ENCODE assay signal across 16 cellular contexts in genomic region chr4:121707344-121707743, GRCh38. TPM values are rescaled to one million over a fixed set of nuclear protein-coding genes. Genes with fewer than 3 reads are reported as not detected.
A peak's percentile ranks its signal among the peaks of the same experiment; 100 is the strongest.
DNase-seq lines count a peak whose midpoint lies in the region; ATAC-seq and TF ChIP-seq lines count a peak whose summit lies in the region.
"Had no signal": no experiment of that assay in that cellular context is flagged by ENCODE, and none has a peak within 500 bp of the region (broad histone marks: within the 10 kb centered on the region; RNA-seq: fewer than 3 reads in every experiment).

No MANE protein-coding gene starts in this region.

- H3K36me3 ChIP-seq in lower lobe of right lung, result no peaks in the 10 kb centered on the region
- H3K36me3 ChIP-seq: BLaER1 treated with 17β-estradiol and CSF1 and Interleukin-3, amounts not matched to agents 10 nM and 100 nM; MG63 had no signal

- H3K27ac ChIP-seq in lower lobe of right lung, result no peak overlapping the region
- H3K27ac ChIP-seq: 22Rv1; BLaER1 treated with 17β-estradiol and CSF1 and Interleukin-3, amounts not matched to agents 10 nM and 100 nM had no signal

- intact Hi-C loops in activated CD4-positive, alpha-beta T cell treated with anti-CD3 and anti-CD28 coated beads for 36 hours (cut with DNase I, micrococcal nuclease), result loop anchor here (1.0 to 5.0 kb wide), 3 partner anchors 19 to 451 kb away; no protein-coding TSS in a partner anchor
- intact Hi-C loops in lower lobe of right lung (cut with DNase I), result no loop called here

- peak; percentile 57 for ATAC-seq in activated CD4-positive, alpha-beta T cell treated with anti-CD3 and anti-CD28 coated beads for 36 hours
- peak; percentile 33 for ATAC-seq in stimulated activated naive CD8-positive, alpha-beta T cell treated with anti-CD3 and anti-CD28 coated beads, Interleukin-15, amount 100 ng/mL, for 72 hours
- ATAC-seq in lower lobe of right lung, result no peak
- ATAC-seq: HepG2 had no signal

- H3K9me3 ChIP-seq in lower lobe of right lung, result no peaks in the 10 kb centered on the region
- H3K9me3 ChIP-seq: MG63 had no signal

- CTCF ChIA-PET in activated CD4-positive, alpha-beta T cell treated with anti-CD3 and anti-CD28 coated beads for 36 hours (lab: Charles Lee), result interaction anchor here (1.3 to 2.1 kb wide), 2 partner anchors 9 to 11 kb away, joined by 5 to 7 read pairs; no protein-coding TSS in a partner anchor

- no peaks in the 10 kb centered on the region for H3K36me3 Mint-ChIP-seq in activated CD4-positive, alpha-beta T cell treated with anti-CD3 and anti-CD28 coated beads for 36 hours (ENCODE audit: low read depth)

- no peaks in the 10 kb centered on the region for H3K27me3 ChIP-seq in lower lobe of right lung (ENCODE audit: low read depth)
- H3K27me3 ChIP-seq: BLaER1 treated with 17β-estradiol and CSF1 and Interleukin-3, amounts not matched to agents 10 nM and 100 nM; MG63 had no signal

- peaks cover 31% of the 10 kb centered on the region for H3K4me1 Mint-ChIP-seq in activated CD4-positive, alpha-beta T cell treated with anti-CD3 and anti-CD28 coated beads for 36 hours
- peaks cover 41% of the 10 kb centered on the region for H3K4me1 Mint-ChIP-seq in stimulated activated naive CD8-positive, alpha-beta T cell treated with anti-CD3 and anti-CD28 coated beads, Interleukin-15, amount 100 ng/mL, for 72 hours

- POLR2A ChIA-PET in activated CD4-positive, alpha-beta T cell treated with anti-CD3 and anti-CD28 coated beads for 36 hours (lab: Charles Lee), result no interaction called here

- H3K4me1 ChIP-seq in lower lobe of right lung, result peaks cover 11% of the 10 kb centered on the region

- no peaks in the 10 kb centered on the region for H3K9me3 Mint-ChIP-seq in activated CD4-positive, alpha-beta T cell treated with anti-CD3 and anti-CD28 coated beads for 36 hours (ENCODE audit: low read depth)
- H3K9me3 Mint-ChIP-seq in stimulated activated naive CD8-positive, alpha-beta T cell treated with anti-CD3 and anti-CD28 coated beads, Interleukin-15, amount 100 ng/mL, for 72 hours, result no peaks in the 10 kb centered on the region

- peak; percentile 42 for DNase-seq in activated CD4-positive, alpha-beta T cell treated with anti-CD3 and anti-CD28 coated beads for 36 hours
- DNase-seq in activated CD4-positive, alpha-beta T cell treated with anti-CD3 and anti-CD28 coated beads for 4 hours, result no peak
- DNase-seq in stimulated activated CD4-positive, alpha-beta T cell treated with anti-CD3 and anti-CD28 coated beads, Interleukin-15, amount 100 ng/mL, for 24 hours, result peak; percentile 12
- DNase-seq in stimulated activated CD4-positive, alpha-beta T cell treated with anti-CD3 and anti-CD28 coated beads, Interleukin-2, amount 100 ng/mL, for 48 hours, result no peak
- DNase-seq in epithelial cell of proximal tubule (ENCODE audit: low read depth) (no peak), lower lobe of right lung (no peak), NCI-H2029 (lab: John Stamatoyannopoulos, UW) (no peak)
- DNase-seq in stimulated activated naive CD8-positive, alpha-beta T cell treated with anti-CD3 and anti-CD28 coated beads, Interleukin-15, amount 100 ng/mL, for 72 hours, result no peak
- DNase-seq: NCI-H1092 treated with DMSO at 0.1 percent for 48 hours, NCI-H1694, NCI-H69 had no signal

- peak; percentile 26 for TF ChIP-seq CTCF in epithelial cell of proximal tubule (conservative IDR thresholded peaks at IDR 0.05; ENCODE audit: low read depth, low read length)
- no peak for TF ChIP-seq CTCF in lower lobe of right lung (IDR thresholded peaks at IDR 0.05)

- H3K4me3 Mint-ChIP-seq in activated CD4-positive, alpha-beta T cell treated with anti-CD3 and anti-CD28 coated beads for 36 hours, result no peak overlapping the region
- H3K4me3 Mint-ChIP-seq in stimulated activated naive CD8-positive, alpha-beta T cell treated with anti-CD3 and anti-CD28 coated beads, Interleukin-15, amount 100 ng/mL, for 72 hours, result peak overlapping the region; percentile 3 to 40

- H3K4me3 ChIP-seq in epithelial cell of proximal tubule (ENCODE audit: low read depth, low read length) (no peak overlapping the region), lower lobe of right lung (no peak overlapping the region)
- H3K4me3 ChIP-seq: BLaER1 treated with 17β-estradiol and CSF1 and Interleukin-3, amounts not matched to agents 10 nM and 100 nM; MG63 had no signal

- peak overlapping the region; percentile 83 for H3K27ac Mint-ChIP-seq in activated CD4-positive, alpha-beta T cell treated with anti-CD3 and anti-CD28 coated beads for 36 hours
- H3K27ac Mint-ChIP-seq in stimulated activated naive CD8-positive, alpha-beta T cell treated with anti-CD3 and anti-CD28 coated beads, Interleukin-15, amount 100 ng/mL, for 72 hours, result peak overlapping the region in 1 of 2 donors; percentile 68

- peaks cover 34% of the 10 kb centered on the region for H3K27me3 Mint-ChIP-seq in activated CD4-positive, alpha-beta T cell treated with anti-CD3 and anti-CD28 coated beads for 36 hours
- H3K27me3 Mint-ChIP-seq in stimulated activated naive CD8-positive, alpha-beta T cell treated with anti-CD3 and anti-CD28 coated beads, Interleukin-15, amount 100 ng/mL, for 72 hours, result peaks cover 28% of the 10 kb centered on the region

RNA-seq across cellular contexts. Expression of gene ANXA5, which starts 10.6 kb away (rescaled TPM):
- 100 to 1,000 TPM; 105 to 117 TPM for total RNA-seq in activated CD4-positive, alpha-beta T cell treated with anti-CD3 and anti-CD28 coated beads for 36 hours
- 308 and 352 TPM in 2 replicates for total RNA-seq in epithelial cell of proximal tubule
- 426 TPM for total RNA-seq in lower lobe of right lung

RNA-seq across cellular contexts. Expression of gene SMIM43, which starts 57.6 kb away (rescaled TPM):
- not detected for total RNA-seq in activated CD4-positive, alpha-beta T cell treated with anti-CD3 and anti-CD28 coated beads for 36 hours
- total RNA-seq in epithelial cell of proximal tubule (0.07 TPM in 1 of 2 replicates, not detected in the other), lower lobe of right lung (0.18 TPM)
- total RNA-seq: H4, HepG2 had no signal

Comparison
In these comparisons a context has a peak if more than half of its experiments do, and no peak if none do; other contexts are left out.
1. DNase-seq: peak in activated CD4-positive, alpha-beta T cell treated with anti-CD3 and anti-CD28 coated beads for 36 hours (single experiment) and stimulated activated CD4-positive, alpha-beta T cell treated with anti-CD3 and anti-CD28 coated beads, Interleukin-15, amount 100 ng/mL, for 24 hours (single experiment); none in activated CD4-positive, alpha-beta T cell treated with anti-CD3 and anti-CD28 coated beads for 4 hours (0 of 2), stimulated activated CD4-positive, alpha-beta T cell treated with anti-CD3 and anti-CD28 coated beads, Interleukin-2, amount 100 ng/mL, for 48 hours (0 of 2), epithelial cell of proximal tubule (single experiment), stimulated activated naive CD8-positive, alpha-beta T cell treated with anti-CD3 and anti-CD28 coated beads, Interleukin-15, amount 100 ng/mL, for 72 hours (0 of 2), lower lobe of right lung (single experiment) and NCI-H2029 (single experiment).
2. ATAC-seq: peak in activated CD4-positive, alpha-beta T cell treated with anti-CD3 and anti-CD28 coated beads for 36 hours (single experiment) and stimulated activated naive CD8-positive, alpha-beta T cell treated with anti-CD3 and anti-CD28 coated beads, Interleukin-15, amount 100 ng/mL, for 72 hours (single experiment); none in lower lobe of right lung (0 of 2).